ENCODE assay signal across 10 cellular contexts in the genomic region with DNA sequence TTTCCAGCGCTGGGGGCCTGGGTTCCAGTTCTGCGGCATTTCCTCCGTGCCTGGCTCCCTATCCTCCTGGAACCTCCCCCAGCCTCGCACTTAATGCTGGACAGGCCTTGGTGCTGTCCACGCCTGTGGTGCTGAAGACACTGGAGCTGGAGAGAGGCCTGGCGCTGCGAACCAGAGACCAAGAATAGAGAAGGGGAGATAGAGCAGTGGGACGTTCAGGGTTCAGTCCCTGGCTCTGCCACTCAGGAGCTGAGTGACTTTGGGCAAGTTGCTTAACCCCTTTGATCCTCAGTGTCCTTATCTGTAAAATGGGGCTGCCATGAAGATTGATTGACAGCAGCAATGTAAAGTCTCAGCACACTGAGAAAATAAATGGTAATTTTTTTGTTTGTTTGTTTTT. TPM values are rescaled to one million over a fixed set of nuclear protein-coding genes. Genes with fewer than 3 reads are reported as not detected.
DNase-seq lines count a peak whose midpoint lies in the region; ATAC-seq and TF ChIP-seq lines count a peak whose summit lies in the region.
"Had no signal": no experiment of that assay in that cellular context is flagged by ENCODE, and none has a peak within 500 bp of the region (broad histone marks: within the 10 kb centered on the region; RNA-seq: fewer than 3 reads in every experiment).

No MANE protein-coding gene starts in this region.

- no peak overlapping the region for H3K9ac ChIP-seq in SK-N-SH

- H3K27me3 ChIP-seq in SK-N-SH (ENCODE audit: insufficient read depth) (no peaks in the 10 kb centered on the region), heart right ventricle (no peaks in the 10 kb centered on the region)
- H3K27me3 ChIP-seq: transverse colon had no signal

- ATAC-seq in Right ventricle myocardium superior (ENCODE audit: poor library complexity) = peak; percentile 40
- ATAC-seq in heart right ventricle = peak in 4 of 8 donors; percentile 35 to 58 (median 40)
- no peak for ATAC-seq in GM21390 (IDR thresholded peaks at IDR 0.05; ENCODE audit: unreplicated experiment)

- POLR2A ChIA-PET in SK-N-SH (lab: Yijun Ruan, JAX) = no interaction called here

- no peaks in the 10 kb centered on the region for H3K9me2 ChIP-seq in SK-N-SH

- H3F3A ChIP-seq in SK-N-SH (replicated peaks; ENCODE audit: insufficient read depth) = no peaks in the 10 kb centered on the region

- H4K20me1 ChIP-seq in SK-N-SH (ENCODE audit: insufficient read depth) = no peaks in the 10 kb centered on the region

- DNase-seq in Right ventricle myocardium superior (peak; percentile 62), cardiac septum (ENCODE audit: low spot score) (no peak), SK-N-SH (no peak), heart right ventricle (peak; percentile 39 to 45), stromal cell of bone marrow (ENCODE audit: low read depth) (peak; percentile 6), activated T-cell treated with anti-CD3 and anti-CD28 coated beads for 4 hours (no peak), NCI-H345 treated with DMSO at 0.1 percent for 48 hours (lab: John Stamatoyannopoulos, UW; ENCODE audit: unreplicated experiment) (no peak)
- DNase-seq: effector memory CD4-positive, alpha-beta T cell; transverse colon had no signal

- H3K4me2 ChIP-seq in SK-N-SH = no peak overlapping the region

- H3K27ac ChIP-seq in SK-N-SH (ENCODE audit: low read depth in 2 of 2, low read length in 1 of 2) (no peak overlapping the region), heart right ventricle (no peak overlapping the region)
- H3K27ac ChIP-seq: transverse colon had no signal

- intact Hi-C loops in Right ventricle myocardium superior (cut with DNase I) = no loop called here
- intact Hi-C loops in cardiac septum (cut with DNase I) = no loop called here
- intact Hi-C loops in heart right ventricle (cut with DNase I) = no loop called here

- 75% methylated on average over 8 of the region's 8 CpGs for WGBS in SK-N-SH (ENCODE audit: low lambda C conversion rate)
- WGBS in heart right ventricle, 2 donors = 29 to 39% methylated on average over 8 of the region's 8 CpGs

- no peaks in the 10 kb centered on the region for H3K9me3 ChIP-seq in SK-N-SH
- H3K9me3 ChIP-seq in heart right ventricle = no peaks in the 10 kb centered on the region
- H3K9me3 ChIP-seq: transverse colon had no signal

- no peak for TF ChIP-seq EP300 in SK-N-SH (IDR thresholded peaks at IDR 0.05; ENCODE audit: borderline replicate concordance in 1 of 2, low read depth in 1 of 2, low read length in 1 of 2)

- TF ChIP-seq CTCF in SK-N-SH (IDR thresholded peaks at IDR 0.05) = no peak
- TF ChIP-seq CTCF in heart right ventricle (IDR thresholded peaks at IDR 0.05) = no peak

- H3K36me3 ChIP-seq in SK-N-SH (replicated peaks in 1 of 2; ENCODE audit: control insufficient read depth in 1 of 2, insufficient read depth in 2 of 2, low read length in 1 of 2) (no peaks in the 10 kb centered on the region), heart right ventricle (no peaks in the 10 kb centered on the region)
- H3K36me3 ChIP-seq: transverse colon had no signal

- no peaks in the 10 kb centered on the region for H3K79me2 ChIP-seq in SK-N-SH (ENCODE audit: insufficient read depth)

- TF ChIP-seq RAD21 in SK-N-SH (IDR thresholded peaks at IDR 0.05; ENCODE audit: low read length) = no peak

- H2AFZ ChIP-seq in SK-N-SH (ENCODE audit: low read depth) = no peak overlapping the region

- H3K4me3 ChIP-seq in SK-N-SH (ENCODE audit: low read depth in 2 of 2, low read length in 1 of 2) (no peak overlapping the region), heart right ventricle (no peak overlapping the region)
- H3K4me3 ChIP-seq: transverse colon had no signal

- CTCF ChIA-PET in SK-N-SH (lab: Yijun Ruan, JAX) = interaction anchor here (1.1 to 3.8 kb wide), 2 partner anchors 13 to 27 kb away, joined by 3 to 18 read pairs; no protein-coding TSS in a partner anchor

- H3K4me1 ChIP-seq in SK-N-SH (ENCODE audit: control insufficient read depth in 1 of 2, insufficient read depth in 2 of 2, low read depth in 1 of 2, low read length in 1 of 2) (no peaks in the 10 kb centered on the region), heart right ventricle (peaks cover 0 to 12% (median 4%) of the 10 kb centered on the region in 9 donors)
- H3K4me1 ChIP-seq: transverse colon had no signal

TF ChIP-seq in SK-N-SH, 30 proteins besides CTCF, POLR2A, EP300 and RAD21:
- TF ChIP-seq ELF1 (IDR thresholded peaks at IDR 0.05) (no peak), MEF2A (IDR thresholded peaks at IDR 0.05; ENCODE audit: borderline replicate concordance, low read depth) (no peak), RFX5 (IDR thresholded peaks at IDR 0.05; ENCODE audit: low read length) (no peak), FOSL2 (IDR thresholded peaks at IDR 0.05; ENCODE audit: borderline replicate concordance, low read depth) (no peak)
- TF ChIP-seq, protein P1, sequence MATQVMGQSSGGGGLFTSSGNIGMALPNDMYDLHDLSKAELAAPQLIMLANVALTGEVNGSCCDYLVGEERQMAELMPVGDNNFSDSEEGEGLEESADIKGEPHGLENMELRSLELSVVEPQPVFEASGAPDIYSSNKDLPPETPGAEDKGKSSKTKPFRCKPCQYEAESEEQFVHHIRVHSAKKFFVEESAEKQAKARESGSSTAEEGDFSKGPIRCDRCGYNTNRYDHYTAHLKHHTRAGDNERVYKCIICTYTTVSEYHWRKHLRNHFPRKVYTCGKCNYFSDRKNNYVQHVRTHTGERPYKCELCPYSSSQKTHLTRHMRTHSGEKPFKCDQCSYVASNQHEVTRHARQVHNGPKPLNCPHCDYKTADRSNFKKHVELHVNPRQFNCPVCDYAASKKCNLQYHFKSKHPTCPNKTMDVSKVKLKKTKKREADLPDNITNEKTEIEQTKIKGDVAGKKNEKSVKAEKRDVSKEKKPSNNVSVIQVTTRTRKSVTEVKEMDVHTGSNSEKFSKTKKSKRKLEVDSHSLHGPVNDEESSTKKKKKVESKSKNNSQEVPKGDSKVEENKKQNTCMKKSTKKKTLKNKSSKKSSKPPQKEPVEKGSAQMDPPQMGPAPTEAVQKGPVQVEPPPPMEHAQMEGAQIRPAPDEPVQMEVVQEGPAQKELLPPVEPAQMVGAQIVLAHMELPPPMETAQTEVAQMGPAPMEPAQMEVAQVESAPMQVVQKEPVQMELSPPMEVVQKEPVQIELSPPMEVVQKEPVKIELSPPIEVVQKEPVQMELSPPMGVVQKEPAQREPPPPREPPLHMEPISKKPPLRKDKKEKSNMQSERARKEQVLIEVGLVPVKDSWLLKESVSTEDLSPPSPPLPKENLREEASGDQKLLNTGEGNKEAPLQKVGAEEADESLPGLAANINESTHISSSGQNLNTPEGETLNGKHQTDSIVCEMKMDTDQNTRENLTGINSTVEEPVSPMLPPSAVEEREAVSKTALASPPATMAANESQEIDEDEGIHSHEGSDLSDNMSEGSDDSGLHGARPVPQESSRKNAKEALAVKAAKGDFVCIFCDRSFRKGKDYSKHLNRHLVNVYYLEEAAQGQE (IDR thresholded peaks at IDR 0.05; ENCODE audit: low read depth, low read length) = peak; percentile 98
- TF ChIP-seq, protein P2, sequence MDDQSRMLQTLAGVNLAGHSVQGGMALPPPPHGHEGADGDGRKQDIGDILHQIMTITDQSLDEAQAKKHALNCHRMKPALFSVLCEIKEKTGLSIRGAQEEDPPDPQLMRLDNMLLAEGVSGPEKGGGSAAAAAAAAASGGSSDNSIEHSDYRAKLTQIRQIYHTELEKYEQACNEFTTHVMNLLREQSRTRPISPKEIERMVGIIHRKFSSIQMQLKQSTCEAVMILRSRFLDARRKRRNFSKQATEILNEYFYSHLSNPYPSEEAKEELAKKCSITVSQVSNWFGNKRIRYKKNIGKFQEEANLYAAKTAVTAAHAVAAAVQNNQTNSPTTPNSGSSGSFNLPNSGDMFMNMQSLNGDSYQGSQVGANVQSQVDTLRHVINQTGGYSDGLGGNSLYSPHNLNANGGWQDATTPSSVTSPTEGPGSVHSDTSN (IDR thresholded peaks at IDR 0.05) = no peak

RNA-seq across cellular contexts. Expression of gene SBK1, which starts 11.9 kb away (rescaled TPM):
- total RNA-seq in Right ventricle myocardium superior (2.0 TPM), cardiac septum (1.9 TPM), heart right ventricle (1 to 10 TPM; 1.1 to 7.0 (median 3.4) TPM)
- polyA plus RNA-seq in SK-N-SH (2012; rRNA removed) (0.36 and 0.55 TPM in 2 replicates), heart right ventricle (1 to 10 TPM in 1 of 2 donors, under 1 TPM in 1; 0.38 to 2.9 TPM)
- polyA plus RNA-seq in SK-N-SH (2012; cell fraction: cytosol; rRNA removed) = 0.35 and 0.68 TPM in 2 replicates
- polyA plus RNA-seq in SK-N-SH (2012; cell fraction: nucleus; rRNA removed) = 0.76 and 1.4 TPM in 2 replicates

RNA-seq across cellular contexts. Expression of gene NPIPB6, which starts 59.1 kb away (rescaled TPM):
- total RNA-seq in Right ventricle myocardium superior (0.48 TPM), cardiac septum (not detected), heart right ventricle (1 to 10 TPM in 3 of 10 donors, under 1 TPM in 5, not detected in 2; 0.25 to 1.8 (median 0.72) TPM)
- polyA plus RNA-seq in SK-N-SH (2012; rRNA removed) (0.35 and 0.50 TPM in 2 replicates), heart right ventricle (under 1 TPM; 0.12 to 0.22 TPM)
- polyA plus RNA-seq in SK-N-SH (2012; cell fraction: cytosol; rRNA removed) = 0.22 and 0.24 TPM in 2 replicates
- 2.1 and 2.3 TPM in 2 replicates for polyA plus RNA-seq in SK-N-SH (2012; cell fraction: nucleus; rRNA removed)

Comparison
In these comparisons a context has a peak if more than half of its experiments do, and no peak if none do; other contexts are left out.
1. DNase-seq: peak in Right ventricle myocardium superior (single experiment), heart right ventricle (2 of 2) and stromal cell of bone marrow (single experiment); none in cardiac septum (single experiment), SK-N-SH (single experiment), activated T-cell treated with anti-CD3 and anti-CD28 coated beads for 4 hours (single experiment) and NCI-H345 treated with DMSO at 0.1 percent for 48 hours (single experiment).